9 cellular contexts compared by ENCODE assay signal in the genomic region with DNA sequence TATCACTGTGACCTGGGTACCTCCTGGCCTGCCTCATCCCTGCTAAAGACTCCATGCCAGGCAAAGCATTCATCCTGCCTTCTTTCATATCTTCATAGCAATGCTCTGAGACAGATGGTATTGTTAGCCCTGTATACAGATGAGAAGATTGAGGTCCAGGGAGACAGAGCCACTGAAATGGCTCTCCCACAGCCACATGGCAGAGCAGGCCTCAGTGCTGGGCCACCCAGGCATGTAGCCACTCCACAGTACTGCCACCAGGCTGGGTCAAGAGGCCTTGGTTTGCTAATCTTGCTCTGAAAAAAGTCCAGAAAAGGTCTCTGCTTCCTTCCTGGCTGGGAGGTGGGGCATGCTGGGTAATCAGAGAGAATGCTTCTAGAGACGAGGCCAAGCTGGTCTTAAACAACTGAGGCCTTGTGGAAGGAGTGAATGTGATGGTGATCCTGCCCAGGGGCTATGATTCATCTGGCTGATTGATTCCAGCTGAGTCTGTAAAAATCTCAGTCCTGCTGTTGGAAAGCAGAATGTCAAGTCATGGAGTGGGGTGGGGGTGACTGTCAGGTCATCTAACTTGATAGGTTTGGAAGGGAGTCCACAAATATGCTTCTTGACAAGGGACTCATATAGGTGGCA. TPM values are rescaled to one million over a fixed set of nuclear protein-coding genes. Genes with fewer than 3 reads are reported as not detected.
A peak's percentile ranks its signal among the peaks of the same experiment; 100 is the strongest.
DNase-seq lines count a peak whose midpoint lies in the region; ATAC-seq, FAIRE-seq and TF ChIP-seq lines count a peak whose summit lies in the region.
"Had no signal": no experiment of that assay in that cellular context is flagged by ENCODE, and none has a peak within 500 bp of the region (broad histone marks: within the 10 kb centered on the region; RNA-seq: fewer than 3 reads in every experiment).

No MANE protein-coding gene starts in this region.

- no peaks in the 10 kb centered on the region for H3K27me3 Mint-ChIP-seq in CD4-positive, alpha-beta memory T cell
- H3K27me3 Mint-ChIP-seq in neural crest cell (ENCODE audit: low read depth) = no peaks in the 10 kb centered on the region

- no peak overlapping the region for H3K4me3 ChIP-seq in CD4-positive, alpha-beta memory T cell (ENCODE audit: low read length in 2 of 2)

- peak; percentile 90 for FAIRE-seq in RCC 7860 (lab: Jason Lieb, UNC)
- FAIRE-seq: GM18507 had no signal

- no peak overlapping the region for H3K4me3 Mint-ChIP-seq in CD4-positive, alpha-beta memory T cell
- H3K4me3 Mint-ChIP-seq in neural crest cell = no peak overlapping the region

- H3K9me3 Mint-ChIP-seq in CD4-positive, alpha-beta memory T cell = no peaks in the 10 kb centered on the region
- no peaks in the 10 kb centered on the region for H3K9me3 Mint-ChIP-seq in neural crest cell

- peaks cover 27% of the 10 kb centered on the region for H3K4me1 ChIP-seq in CD4-positive, alpha-beta memory T cell (ENCODE audit: insufficient read depth, low read length)

- intact Hi-C loops in CD4-positive, alpha-beta memory T cell (cut with micrococcal nuclease) = no loop called here

- no peak overlapping the region for H3K27ac ChIP-seq in CD4-positive, alpha-beta memory T cell (ENCODE audit: low read depth, low read length)

- ATAC-seq in GM21367 (IDR thresholded peaks at IDR 0.05; ENCODE audit: unreplicated experiment) (no peak), HG02840 (IDR thresholded peaks at IDR 0.05; ENCODE audit: low FRiP score, unreplicated experiment) (no peak)

- POLR2A ChIA-PET in CD4-positive, alpha-beta memory T cell (lab: Charles Lee; ENCODE audit: partially characterized antibody) = no interaction called here

- peaks cover 32% of the 10 kb centered on the region for H3K36me3 ChIP-seq in CD4-positive, alpha-beta memory T cell (ENCODE audit: insufficient read depth, low read length)

- H3K27me3 ChIP-seq in CD4-positive, alpha-beta memory T cell (ENCODE audit: insufficient read depth, low read length) = no peaks in the 10 kb centered on the region

- H3K36me3 Mint-ChIP-seq in CD4-positive, alpha-beta memory T cell = peaks cover 20 to 72% of the 10 kb centered on the region in 2 donors
- H3K36me3 Mint-ChIP-seq in neural crest cell (ENCODE audit: low read depth) = peaks cover 7% of the 10 kb centered on the region

- no peaks in the 10 kb centered on the region for H3K9me3 ChIP-seq in CD4-positive, alpha-beta memory T cell (ENCODE audit: control insufficient read depth in 1 of 2, low read length in 2 of 2)

- no peak for DNase-seq in CD4-positive, alpha-beta memory T cell
- DNase-seq in RCC 7860 (ENCODE audit: low spot score) (peak; percentile 90), epidermal melanocyte (ENCODE audit: insufficient read length, low spot score) (peak; percentile 95), neural crest cell (ENCODE audit: low read depth, low spot score) (no peak), DMS79 (lab: John Stamatoyannopoulos, UW) (no peak), NCI-H748 treated with DMSO at 0.1 percent for 48 hours (lab: John Stamatoyannopoulos, UW) (no peak)

- TF ChIP-seq CTCF in neural crest cell (conservative IDR thresholded peaks at IDR 0.05) = no peak

- peaks cover 12 to 38% (median 23%) of the 10 kb centered on the region in 4 donors for H3K4me1 Mint-ChIP-seq in CD4-positive, alpha-beta memory T cell
- H3K4me1 Mint-ChIP-seq in neural crest cell = peaks cover 42% of the 10 kb centered on the region

- CTCF ChIA-PET in CD4-positive, alpha-beta memory T cell (lab: Charles Lee; ENCODE audit: partially characterized antibody) = interaction anchor here (1.1 to 35.9 kb wide), 2 partner anchors 13 to 63 kb away, joined by 3 to 1094 read pairs; partner anchors contain the start of gene ID1

- H3K27ac Mint-ChIP-seq in CD4-positive, alpha-beta memory T cell = peak overlapping the region; percentile 7 to 90 (median 85)
- peak overlapping the region; percentile 89 for H3K27ac Mint-ChIP-seq in neural crest cell (ENCODE audit: unreplicated experiment)

RNA-seq across cellular contexts. Expression of gene HM13, which starts 29.8 kb away (rescaled TPM):
- 100 to 1,000 TPM; 133 to 156 TPM for total RNA-seq in CD4-positive, alpha-beta memory T cell
- 100 to 1,000 TPM; 166 to 171 TPM for polyA plus RNA-seq in CD4-positive, alpha-beta memory T cell
- 179 and 185 TPM in 2 replicates for total RNA-seq in neural crest cell

Comparison
In these comparisons a context has a peak if more than half of its experiments do, and no peak if none do; other contexts are left out.
1. DNase-seq: peak in RCC 7860 (single experiment) and epidermal melanocyte (single experiment); none in CD4-positive, alpha-beta memory T cell (0 of 5), neural crest cell (single experiment), DMS79 (single experiment) and NCI-H748 treated with DMSO at 0.1 percent for 48 hours (single experiment).